21 cellular contexts compared by ENCODE assay signal in the genomic region with DNA sequence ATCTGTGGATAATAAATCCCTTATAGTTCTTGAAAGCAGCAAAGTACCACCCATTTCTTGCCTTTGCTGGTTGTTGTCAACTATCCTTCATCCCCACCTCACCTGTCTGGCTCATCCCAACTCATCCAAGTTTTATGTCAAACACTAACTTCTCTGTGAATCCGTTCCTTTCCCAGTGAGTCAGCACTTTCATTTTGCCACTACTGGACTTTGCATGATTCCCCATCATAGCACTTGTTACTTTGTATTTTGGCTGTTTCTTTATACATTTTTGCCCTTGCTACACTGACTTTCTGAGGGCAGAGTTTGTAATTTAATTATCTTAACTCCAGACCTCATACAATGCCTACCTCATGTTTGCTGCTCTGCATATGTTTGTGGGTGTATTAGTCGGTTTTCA.
DNase-seq lines count a peak whose midpoint lies in the region; ATAC-seq, FAIRE-seq and TF ChIP-seq lines count a peak whose summit lies in the region.
"Had no signal": no experiment of that assay in that cellular context is flagged by ENCODE, and none has a peak within 500 bp of the region (broad histone marks: within the 10 kb centered on the region; RNA-seq: fewer than 3 reads in every experiment).

No MANE protein-coding gene starts in this region.

- intact Hi-C loops in esophagus muscularis mucosa (cut with DNase I): no loop called here
- intact Hi-C loops in HepG2 (cut with micrococcal nuclease; ENCODE audit: unreplicated experiment): no loop called here
- intact Hi-C loops in PC-3 (cut with micrococcal nuclease): no loop called here

- BruUV-seq in HepG2 (replicated peaks; lab: Mats Ljungman, UMichigan) (no TSS peak), PC-3 (replicated peaks; lab: Mats Ljungman, UMichigan) (no TSS peak)

- H3K4me1 ChIP-seq in A549 (no peaks in the 10 kb centered on the region), esophagus muscularis mucosa (no peaks in the 10 kb centered on the region), HepG2 (ENCODE audit: insufficient read depth, low read length) (no peaks in the 10 kb centered on the region), PC-3 (ENCODE audit: insufficient read depth, low read length) (no peaks in the 10 kb centered on the region)
- H3K4me1 ChIP-seq: HAP-1 had no signal

- H3K9me2 ChIP-seq in PC-3 (replicated peaks; ENCODE audit: low read length): no peaks in the 10 kb centered on the region

- TF ChIP-seq CTCF in A549 (IDR thresholded peaks at IDR 0.05) (no peak), esophagus muscularis mucosa (IDR thresholded peaks at IDR 0.05) (no peak), HepG2 (CRISPR knock-in tag; IDR thresholded peaks at IDR 0.05) (no peak), PC-3 (conservative IDR thresholded peaks at IDR 0.05; ENCODE audit: low read depth, low read length) (no peak)

- H4K20me1 ChIP-seq in HepG2 (ENCODE audit: insufficient read depth, low read length) (no peaks in the 10 kb centered on the region), PC-3 (ENCODE audit: low read length) (no peaks in the 10 kb centered on the region)

- H3K36me3 ChIP-seq in esophagus muscularis mucosa (no peaks in the 10 kb centered on the region), HepG2 (replicated peaks in 1 of 2; ENCODE audit: control insufficient read depth in 1 of 2, insufficient read depth in 2 of 2, low read length in 2 of 2) (no peaks in the 10 kb centered on the region), PC-3 (ENCODE audit: low read depth, low read length) (no peaks in the 10 kb centered on the region)
- H3K36me3 ChIP-seq: HAP-1 had no signal

- no peaks in the 10 kb centered on the region for H3K27me3 ChIP-seq in esophagus muscularis mucosa
- no peaks in the 10 kb centered on the region for H3K27me3 ChIP-seq in HepG2 (ENCODE audit: control insufficient read depth in 1 of 2, insufficient read depth in 2 of 2, low read length in 2 of 2)
- peaks cover 6% of the 10 kb centered on the region for H3K27me3 ChIP-seq in PC-3 (ENCODE audit: low read length)

- POLR2A ChIA-PET in A549 (lab: Yijun Ruan, JAX) (no interaction called here), HepG2 (lab: Yijun Ruan, JAX) (no interaction called here), PC-3 (lab: Charles Lee; ENCODE audit: unreplicated experiment) (no interaction called here)

- H2AFZ ChIP-seq in HepG2 (ENCODE audit: low read length) (peak overlapping the region; percentile 12), PC-3 (ENCODE audit: low read length) (no peak overlapping the region)

- H3F3A ChIP-seq in PC-3 (ENCODE audit: low read length, unreplicated experiment): no peaks in the 10 kb centered on the region

- FAIRE-seq in A549 (lab: Jason Lieb, UNC): no peak
- FAIRE-seq in HepG2 (lab: Jason Lieb, UNC): no peak
- FAIRE-seq: A204.1, G401.6, GM12892, H54 had no signal

- WGBS in A549 (ENCODE audit: missing lambda C conversion rate): 3% methylated on average over 2 of the region's 2 CpGs
- 82% methylated on average over 2 of the region's 2 CpGs for WGBS in esophagus muscularis mucosa
- WGBS in HepG2 (ENCODE audit: low lambda C conversion rate): 1% methylated on average over 2 of the region's 2 CpGs

- H3K9me3 ChIP-seq in A549 (no peaks in the 10 kb centered on the region), esophagus muscularis mucosa (no peaks in the 10 kb centered on the region), HepG2 (ENCODE audit: low read length) (0 out of 2 replicates have a peak, but pooled peaks cover 9% of the 10 kb centered on the region), PC-3 (ENCODE audit: low read length) (no peaks in the 10 kb centered on the region)

- H3K4me3 ChIP-seq in A549 (no peak overlapping the region), esophagus muscularis mucosa (no peak overlapping the region), HepG2 (replicated peaks in 1 of 3; ENCODE audit: insufficient read depth in 1 of 3, low read depth in 2 of 3, low read length in 3 of 3) (no peak overlapping the region), PC-3 (ENCODE audit: low read length) (no peak overlapping the region)
- H3K4me3 ChIP-seq: HAP-1 had no signal

- TF ChIP-seq RAD21 in A549 (conservative IDR thresholded peaks at IDR 0.05 in 1 of 2, IDR thresholded peaks at IDR 0.05 in 1 of 2) (no peak), HepG2 (CRISPR knock-in tag; IDR thresholded peaks at IDR 0.05) (no peak)

- ATAC-seq in A549 (no peak), HepG2 (no peak), PC-3 (no peak)

- H3K27ac ChIP-seq in A549: no peak overlapping the region
- H3K27ac ChIP-seq in esophagus muscularis mucosa (replicated peaks in 1 of 4): no peak overlapping the region
- no peak overlapping the region for H3K27ac ChIP-seq in HepG2 (ENCODE audit: extremely low read length, insufficient read depth, low read length)
- no peak overlapping the region for H3K27ac ChIP-seq in PC-3 (ENCODE audit: low read length)
- H3K27ac ChIP-seq: 22Rv1 had no signal

- CTCF ChIA-PET in A549 (lab: Yijun Ruan, JAX): no interaction called here
- CTCF ChIA-PET in HepG2 (lab: Yijun Ruan, JAX; ENCODE audit: low intra/inter-chr PET ratio, low total read pairs): no interaction called here
- CTCF ChIA-PET in PC-3 (lab: Charles Lee): no interaction called here

- H3K4me2 ChIP-seq in A549 (no peak overlapping the region), HepG2 (ENCODE audit: low read depth, low read length) (no peak overlapping the region), PC-3 (ENCODE audit: low read length) (no peak overlapping the region)

- in situ Hi-C loops in HepG2 (cut with HindIII; ENCODE audit: extremely low pct_ligation_motif_present, low pct_unique_long_range_greater_than_20kb): no loop called here

- H3K79me2 ChIP-seq in HepG2 (ENCODE audit: insufficient read depth, low read length) (no peaks in the 10 kb centered on the region), PC-3 (ENCODE audit: low read length) (no peaks in the 10 kb centered on the region)

- TF ChIP-seq POLR2A in A549 (IDR thresholded peaks at IDR 0.05; ENCODE audit: low read length): no peak
- no peak for TF ChIP-seq POLR2A in esophagus muscularis mucosa (IDR thresholded peaks at IDR 0.05; ENCODE audit: low read depth)
- TF ChIP-seq POLR2A in HepG2 (IDR thresholded peaks at IDR 0.05; ENCODE audit: insufficient read depth in 1 of 2, low read depth in 2 of 2, low read length in 2 of 2): no peak

- TF ChIP-seq EP300 in A549 (IDR thresholded peaks at IDR 0.05): no peak
- TF ChIP-seq EP300 in esophagus muscularis mucosa (IDR thresholded peaks at IDR 0.05): no peak
- no peak for TF ChIP-seq EP300 in HepG2 (IDR thresholded peaks at IDR 0.05; ENCODE audit: low read depth in 2 of 2, low read length in 2 of 2)
- TF ChIP-seq EP300 in HepG2 (CRISPR knock-in tag; IDR thresholded peaks at IDR 0.05; ENCODE audit: borderline replicate concordance): no peak

- DNase-seq in A549 (ENCODE audit: low read depth in 1 of 2, low spot score in 1 of 2) (no peak), esophagus muscularis mucosa (ENCODE audit: extremely low spot score) (peak; percentile 21), HepG2 (ENCODE audit: low spot score) (no peak), PC-3 (no peak), T-helper 1 cell (no peak), NCI-H748 treated with DMSO at 0.1 percent for 48 hours (lab: John Stamatoyannopoulos, UW) (no peak)
- DNase-seq: ACHN; C1 segment of cervical spinal cord; Calu3; CD4-positive, alpha-beta memory T cell; COR-L47; DMS53; DMS79 treated with DMSO at 0.1 percent for 48 hours; GOT3; HFFc6 had no signal

- no peak overlapping the region for H3K9ac ChIP-seq in HepG2 (ENCODE audit: insufficient read depth, low read depth, low read length)
- no peak overlapping the region for H3K9ac ChIP-seq in PC-3 (ENCODE audit: low read length)

TF ChIP-seq in A549, 52 proteins besides CTCF, POLR2A, EP300 and RAD21:
- TF ChIP-seq NPAS2 (CRISPR knock-in tag; IDR thresholded peaks at IDR 0.05; ENCODE audit: borderline replicate concordance): no peak
- TF ChIP-seq MAFK (IDR thresholded peaks at IDR 0.05; ENCODE audit: partially characterized antibody): peak; percentile 66
TF ChIP-seq in A549: peak in this region for 1.

TF ChIP-seq in HepG2, 621 proteins besides CTCF, POLR2A, EP300 and RAD21 (continues in another document):
- TF ChIP-seq, protein P1, sequence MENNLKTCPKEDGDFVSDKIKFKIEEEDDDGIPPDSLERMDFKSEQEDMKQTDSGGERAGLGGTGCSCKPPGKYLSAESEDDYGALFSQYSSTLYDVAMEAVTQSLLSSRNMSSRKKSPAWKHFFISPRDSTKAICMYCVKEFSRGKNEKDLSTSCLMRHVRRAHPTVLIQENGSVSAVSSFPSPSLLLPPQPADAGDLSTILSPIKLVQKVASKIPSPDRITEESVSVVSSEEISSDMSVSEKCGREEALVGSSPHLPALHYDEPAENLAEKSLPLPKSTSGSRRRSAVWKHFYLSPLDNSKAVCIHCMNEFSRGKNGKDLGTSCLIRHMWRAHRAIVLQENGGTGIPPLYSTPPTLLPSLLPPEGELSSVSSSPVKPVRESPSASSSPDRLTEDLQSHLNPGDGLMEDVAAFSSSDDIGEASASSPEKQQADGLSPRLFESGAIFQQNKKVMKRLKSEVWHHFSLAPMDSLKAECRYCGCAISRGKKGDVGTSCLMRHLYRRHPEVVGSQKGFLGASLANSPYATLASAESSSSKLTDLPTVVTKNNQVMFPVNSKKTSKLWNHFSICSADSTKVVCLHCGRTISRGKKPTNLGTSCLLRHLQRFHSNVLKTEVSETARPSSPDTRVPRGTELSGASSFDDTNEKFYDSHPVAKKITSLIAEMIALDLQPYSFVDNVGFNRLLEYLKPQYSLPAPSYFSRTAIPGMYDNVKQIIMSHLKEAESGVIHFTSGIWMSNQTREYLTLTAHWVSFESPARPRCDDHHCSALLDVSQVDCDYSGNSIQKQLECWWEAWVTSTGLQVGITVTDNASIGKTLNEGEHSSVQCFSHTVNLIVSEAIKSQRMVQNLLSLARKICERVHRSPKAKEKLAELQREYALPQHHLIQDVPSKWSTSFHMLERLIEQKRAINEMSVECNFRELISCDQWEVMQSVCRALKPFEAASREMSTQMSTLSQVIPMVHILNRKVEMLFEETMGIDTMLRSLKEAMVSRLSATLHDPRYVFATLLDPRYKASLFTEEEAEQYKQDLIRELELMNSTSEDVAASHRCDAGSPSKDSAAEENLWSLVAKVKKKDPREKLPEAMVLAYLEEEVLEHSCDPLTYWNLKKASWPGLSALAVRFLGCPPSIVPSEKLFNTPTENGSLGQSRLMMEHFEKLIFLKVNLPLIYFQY (CRISPR knock-in tag; IDR thresholded peaks at IDR 0.05; ENCODE audit: borderline replicate concordance): no peak
